ENCODE assay signal across 9 cellular contexts in genomic region chr17:8294814-8295316, GRCh38. TPM values are rescaled to one million over a fixed set of nuclear protein-coding genes. Genes with fewer than 3 reads are reported as not detected.
DNase-seq lines count a peak whose midpoint lies in the region; ATAC-seq and TF ChIP-seq lines count a peak whose summit lies in the region.
"Had no signal": no experiment of that assay in that cellular context is flagged by ENCODE, and none has a peak within 500 bp of the region (broad histone marks: within the 10 kb centered on the region; RNA-seq: fewer than 3 reads in every experiment).

No MANE protein-coding gene starts in this region.

- no peak for TF ChIP-seq CTCF in ascending aorta (IDR thresholded peaks at IDR 0.05)

- peaks cover 6% of the 10 kb centered on the region; the same call in 1 of the 2 replicates for H3K4me1 ChIP-seq in HUES6 (ENCODE audit: control insufficient read depth, insufficient read depth, low read length)
- peaks cover 0 to 5% of the 10 kb centered on the region in 2 donors for H3K4me1 ChIP-seq in ascending aorta
- H3K4me1 ChIP-seq in iPS-20b (ENCODE audit: insufficient read depth, low read length), result peaks cover 3% of the 10 kb centered on the region

- H3K4me1 Mint-ChIP-seq in stimulated activated naive CD8-positive, alpha-beta T cell treated with anti-CD3 and anti-CD28 coated beads, Interleukin-15, amount 100 ng/mL, for 72 hours, result peaks cover 44% of the 10 kb centered on the region

- no peaks in the 10 kb centered on the region for H3K9me3 Mint-ChIP-seq in stimulated activated naive CD8-positive, alpha-beta T cell treated with anti-CD3 and anti-CD28 coated beads, Interleukin-15, amount 100 ng/mL, for 72 hours

- peak overlapping the region; percentile 42 for H3K9ac ChIP-seq in HUES6 (ENCODE audit: low read length)
- peak overlapping the region; percentile 43; the same call in 1 of the 2 replicates for H3K9ac ChIP-seq in iPS-20b (ENCODE audit: low read depth, low read length)

- no peak for DNase-seq in ascending aorta (ENCODE audit: low spot score in 2 of 2)
- no peak for DNase-seq in stimulated activated naive CD8-positive, alpha-beta T cell treated with anti-CD3 and anti-CD28 coated beads, Interleukin-15, amount 100 ng/mL, for 72 hours
- no peak for DNase-seq in GOT3 (lab: John Stamatoyannopoulos, UW)

- no peak for ATAC-seq in stimulated activated naive CD8-positive, alpha-beta T cell treated with anti-CD3 and anti-CD28 coated beads, Interleukin-15, amount 100 ng/mL, for 72 hours
- ATAC-seq in GM19455 (IDR thresholded peaks at IDR 0.05; ENCODE audit: unreplicated experiment) (no peak), HG02610 (IDR thresholded peaks at IDR 0.05; ENCODE audit: unreplicated experiment) (no peak), GM19467 (IDR thresholded peaks at IDR 0.05; ENCODE audit: unreplicated experiment) (no peak)

- H3K9me3 ChIP-seq in HUES6 (ENCODE audit: control insufficient read depth, insufficient read depth, low read depth, low read length) (no peaks in the 10 kb centered on the region), ascending aorta (no peaks in the 10 kb centered on the region), iPS-20b (ENCODE audit: insufficient read depth, low read depth, low read length) (no peaks in the 10 kb centered on the region)

- no peaks in the 10 kb centered on the region; the same call in 1 of the 2 replicates for H3K36me3 ChIP-seq in HUES6 (ENCODE audit: control insufficient read depth, insufficient read depth, low read length)
- H3K36me3 ChIP-seq in ascending aorta, result no peaks in the 10 kb centered on the region
- no peaks in the 10 kb centered on the region for H3K36me3 ChIP-seq in iPS-20b (ENCODE audit: insufficient read depth, low read depth, low read length)

- peak overlapping the region; percentile 74 to 91 for H3K27ac Mint-ChIP-seq in stimulated activated naive CD8-positive, alpha-beta T cell treated with anti-CD3 and anti-CD28 coated beads, Interleukin-15, amount 100 ng/mL, for 72 hours

- H3K27ac ChIP-seq in HUES6 (ENCODE audit: low read depth, low read length) (no peak overlapping the region), ascending aorta (peak overlapping the region; percentile 82 to 83), iPS-20b (ENCODE audit: low read length) (no peak overlapping the region)

- H3K27me3 ChIP-seq in HUES6 (ENCODE audit: control insufficient read depth, insufficient read depth, low read length) (no peaks in the 10 kb centered on the region), ascending aorta (no peaks in the 10 kb centered on the region), iPS-20b (ENCODE audit: insufficient read depth, low read length) (no peaks in the 10 kb centered on the region)

- intact Hi-C loops in ascending aorta (cut with DNase I), result loop anchor here (5.0 kb wide), 1 partner anchor 108 kb away; no protein-coding TSS in a partner anchor

- H3K27me3 Mint-ChIP-seq in stimulated activated naive CD8-positive, alpha-beta T cell treated with anti-CD3 and anti-CD28 coated beads, Interleukin-15, amount 100 ng/mL, for 72 hours, result no peaks in the 10 kb centered on the region

- peak overlapping the region; percentile 86 to 95 for H3K4me3 Mint-ChIP-seq in stimulated activated naive CD8-positive, alpha-beta T cell treated with anti-CD3 and anti-CD28 coated beads, Interleukin-15, amount 100 ng/mL, for 72 hours

- H3K4me3 ChIP-seq in HUES6 (ENCODE audit: low read depth, low read length) (peak overlapping the region; percentile 80), ascending aorta (peak overlapping the region; percentile 73 to 74), iPS-20b (ENCODE audit: low read length) (peak overlapping the region; percentile 67)

RNA-seq across cellular contexts. Expression of gene SLC25A35, which starts 0.3 kb away (rescaled TPM):
- total RNA-seq in ascending aorta, result 0.53 TPM

RNA-seq across cellular contexts. Expression of gene RANGRF, which starts 6.4 kb away (rescaled TPM):
- 15.5 TPM for total RNA-seq in ascending aorta

RNA-seq across cellular contexts. Expression of gene ARHGEF15, which starts 15.2 kb away (rescaled TPM):
- 321 TPM for total RNA-seq in ascending aorta

RNA-seq across cellular contexts. Expression of gene ODF4, which starts 44.8 kb away (rescaled TPM):
- total RNA-seq in ascending aorta, result not detected
- total RNA-seq: glomerular endothelial cell had no signal

RNA-seq across cellular contexts. Expression of gene PFAS, which starts 45.8 kb away (rescaled TPM):
- total RNA-seq in ascending aorta, result 108 TPM

Comparison
In these comparisons a context has a peak if more than half of its experiments do, and no peak if none do; other contexts are left out.
1. H3K27ac ChIP-seq: peak in ascending aorta (2 of 2); none in HUES6 (single experiment) and iPS-20b (single experiment).
2. Peak in every context shown above with its lines, with median percentiles within 50 percentile points of each other: H3K4me3 ChIP-seq.